In the genomic region with DNA sequence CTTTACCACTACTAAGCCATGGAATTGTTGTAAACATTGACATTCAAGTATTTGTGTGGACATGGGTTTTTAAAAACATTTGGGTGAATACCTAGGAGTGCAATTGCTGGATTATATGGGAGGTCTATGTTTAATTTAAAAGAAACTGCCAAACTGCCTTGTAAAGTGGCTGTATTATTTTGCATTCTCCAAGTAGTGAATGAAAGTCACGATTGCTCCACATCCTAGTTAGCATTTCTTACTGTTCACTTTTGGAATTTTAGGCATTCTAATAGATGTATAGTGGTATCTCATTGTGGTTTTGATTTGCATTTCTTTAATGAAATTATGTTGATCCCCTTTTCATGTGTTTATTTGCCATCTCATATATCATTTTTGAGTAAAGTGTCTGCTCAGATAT, we compare ENCODE assay signal across 6 cellular contexts.
"Had no signal": no experiment of that assay in that cellular context is flagged by ENCODE, and none has a peak within 500 bp of the region (broad histone marks: within the 10 kb centered on the region; RNA-seq: fewer than 3 reads in every experiment).

No MANE protein-coding gene starts in this region.

- ATAC-seq: GM23338, HCT116, HepG2 had no signal

- DNase-seq: H7, HFFc6, KBM-7 had no signal
